In the genomic region with DNA sequence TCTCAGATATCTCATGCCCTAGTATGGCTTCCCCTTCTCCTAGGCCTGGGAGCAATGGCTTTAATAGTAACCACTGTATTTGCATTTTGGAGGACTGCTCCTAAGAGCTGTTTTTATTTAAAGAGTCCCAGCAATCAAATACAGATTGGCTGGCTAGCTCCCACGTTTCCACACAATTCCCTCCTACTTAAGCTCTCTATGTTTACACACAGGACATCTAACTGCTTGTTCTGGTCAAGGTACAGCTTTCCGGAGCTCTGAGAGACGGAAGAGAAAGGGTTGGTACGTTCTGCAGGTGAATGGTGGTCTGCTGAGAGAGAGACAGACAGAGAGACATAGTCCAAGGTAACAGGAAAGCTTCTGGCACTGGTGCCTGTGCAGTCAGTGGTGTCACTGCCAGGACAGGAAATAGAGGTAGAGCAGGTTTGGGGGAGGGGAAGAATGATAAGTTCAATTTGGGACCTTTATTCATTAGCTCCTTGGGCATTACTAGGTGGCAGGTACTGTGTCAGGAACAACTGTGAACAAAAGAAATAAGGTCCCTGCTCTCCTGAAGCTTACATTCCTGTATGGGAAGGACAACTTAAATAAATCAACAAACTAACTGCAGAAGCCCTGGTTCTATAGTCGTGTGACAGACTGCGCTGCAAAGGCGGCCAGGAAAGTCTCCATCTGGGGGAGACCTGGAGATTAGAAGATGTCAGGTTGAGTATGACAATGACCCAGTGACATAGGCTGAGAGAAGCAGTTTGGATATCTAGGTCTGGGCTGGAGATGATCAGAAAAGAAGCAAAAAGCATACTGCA, we compare ENCODE assay signal across 9 cellular contexts. TPM values are rescaled to one million over a fixed set of nuclear protein-coding genes. Genes with fewer than 3 reads are reported as not detected.
DNase-seq lines count a peak whose midpoint lies in the region; ATAC-seq and TF ChIP-seq lines count a peak whose summit lies in the region.
"Had no signal": no experiment of that assay in that cellular context is flagged by ENCODE, and none has a peak within 500 bp of the region (broad histone marks: within the 10 kb centered on the region; RNA-seq: fewer than 3 reads in every experiment).

No MANE protein-coding gene starts in this region.

- peaks cover 27% of the 10 kb centered on the region for H3K4me1 Mint-ChIP-seq in dendritic cell treated with granulocyte-macrophage colony-stimulating factor and Interleukin-4, amounts not matched to agents 40 ng/mL and 50 ng/mL, for 4 days (ENCODE audit: low read depth)

- TF ChIP-seq CTCF in DND-41 (IDR thresholded peaks at IDR 0.05; ENCODE audit: borderline replicate concordance, extremely low read depth, low read length, poor library complexity, severe bottlenecking) (no peak), osteoblast (IDR thresholded peaks at IDR 0.05; ENCODE audit: extremely low read depth, low read depth, low read length) (no peak)

- peak overlapping the region; percentile 68 for H2AFZ ChIP-seq in DND-41 (ENCODE audit: low read depth, low read length)
- H2AFZ ChIP-seq in osteoblast (ENCODE audit: low read length): peak overlapping the region; percentile 19

- no peaks in the 10 kb centered on the region for H3K36me3 Mint-ChIP-seq in dendritic cell treated with granulocyte-macrophage colony-stimulating factor and Interleukin-4, amounts not matched to agents 40 ng/mL and 50 ng/mL, for 4 days (ENCODE audit: low read depth)

- H3K4me3 ChIP-seq in DND-41 (ENCODE audit: low read depth in 1 of 2, low read length in 2 of 2) (no peak overlapping the region), osteoblast (ENCODE audit: insufficient read depth, low read length) (no peak overlapping the region)
- H3K4me3 ChIP-seq: lung had no signal

- peaks cover 38% of the 10 kb centered on the region for H3K79me2 ChIP-seq in DND-41 (ENCODE audit: insufficient read depth, low read length)
- peaks cover 30% of the 10 kb centered on the region for H3K79me2 ChIP-seq in osteoblast (ENCODE audit: insufficient read depth, low read length)

- no peak for DNase-seq in DND-41
- DNase-seq in NCI-H526 treated with DMSO at 0.1 percent for 48 hours (lab: John Stamatoyannopoulos, UW): peak; percentile 88
- no peak for DNase-seq in osteoblast (ENCODE audit: insufficient read length, low spot score, missing footprints)
- DNase-seq in NCI-H748 (lab: John Stamatoyannopoulos, UW; ENCODE audit: unreplicated experiment): no peak
- DNase-seq in NCI-H187 (lab: John Stamatoyannopoulos, UW): no peak
- no peak for DNase-seq in Ammon's horn (ENCODE audit: low spot score)

- H3K4me3 Mint-ChIP-seq in dendritic cell treated with granulocyte-macrophage colony-stimulating factor and Interleukin-4, amounts not matched to agents 40 ng/mL and 50 ng/mL, for 4 days: no peak overlapping the region

- peak overlapping the region; percentile 87 for H3K9ac ChIP-seq in DND-41 (ENCODE audit: low read depth, low read length)

- peak overlapping the region; percentile 66 for H3K27ac ChIP-seq in DND-41 (ENCODE audit: low read length)
- H3K27ac ChIP-seq in osteoblast (ENCODE audit: low read depth, low read length): no peak overlapping the region

- no peaks in the 10 kb centered on the region for H3K9me3 ChIP-seq in DND-41 (ENCODE audit: insufficient read depth, low read length, severe bottlenecking)
- H3K9me3 ChIP-seq in osteoblast (ENCODE audit: low read depth, low read length): no peaks in the 10 kb centered on the region

- ATAC-seq in DND-41 (ENCODE audit: insufficient read depth, low read depth) (no peak), HG02938 (IDR thresholded peaks at IDR 0.05; ENCODE audit: unreplicated experiment) (no peak)

- peaks cover 12% of the 10 kb centered on the region for H3K36me3 ChIP-seq in DND-41 (ENCODE audit: insufficient read depth, low read length)
- no peaks in the 10 kb centered on the region for H3K36me3 ChIP-seq in osteoblast (ENCODE audit: insufficient read depth, low read length)

- no peaks in the 10 kb centered on the region for H3K9me3 Mint-ChIP-seq in dendritic cell treated with granulocyte-macrophage colony-stimulating factor and Interleukin-4, amounts not matched to agents 40 ng/mL and 50 ng/mL, for 4 days

- peaks cover 28% of the 10 kb centered on the region for H4K20me1 ChIP-seq in DND-41 (ENCODE audit: insufficient read depth, low read length)
- peaks cover 6% of the 10 kb centered on the region for H4K20me1 ChIP-seq in osteoblast (ENCODE audit: insufficient read depth, low read length)

- intact Hi-C loops in dendritic cell treated with granulocyte-macrophage colony-stimulating factor and Interleukin-4, amounts not matched to agents 40 ng/mL and 50 ng/mL, for 4 days (cut with micrococcal nuclease): no loop called here

- H3K4me1 ChIP-seq in DND-41 (ENCODE audit: insufficient read depth, low read length) (peaks cover 44% of the 10 kb centered on the region), osteoblast (ENCODE audit: insufficient read depth, low read length) (peaks cover 5% of the 10 kb centered on the region)

- H3K4me2 ChIP-seq in DND-41 (ENCODE audit: insufficient read depth, low read length) (peak overlapping the region; percentile 99), osteoblast (ENCODE audit: insufficient read depth, low read length) (no peak overlapping the region)

- H3K27ac Mint-ChIP-seq in dendritic cell treated with granulocyte-macrophage colony-stimulating factor and Interleukin-4, amounts not matched to agents 40 ng/mL and 50 ng/mL, for 4 days: peak overlapping the region; percentile 85

- H3K27me3 Mint-ChIP-seq in dendritic cell treated with granulocyte-macrophage colony-stimulating factor and Interleukin-4, amounts not matched to agents 40 ng/mL and 50 ng/mL, for 4 days: no peaks in the 10 kb centered on the region

- no peaks in the 10 kb centered on the region for H3K27me3 ChIP-seq in DND-41 (ENCODE audit: insufficient read depth, low read length, poor library complexity)
- H3K27me3 ChIP-seq in osteoblast (ENCODE audit: insufficient read depth, low read length): no peaks in the 10 kb centered on the region

RNA-seq across cellular contexts. Expression of a gene that starts 1.2 kb away (rescaled TPM):
- 7.2 and 8.0 TPM in 2 replicates for total RNA-seq in osteoblast

RNA-seq across cellular contexts. Expression of a gene that starts 50.6 kb away (rescaled TPM):
- 5.9 and 6.2 TPM in 2 replicates for total RNA-seq in osteoblast
